8 cellular contexts compared by ENCODE assay signal in genomic region chr7:1137517-1138167, GRCh38. TPM values are rescaled to one million over a fixed set of nuclear protein-coding genes. Genes with fewer than 3 reads are reported as not detected.
DNase-seq lines count a peak whose midpoint lies in the region; ATAC-seq, FAIRE-seq and TF ChIP-seq lines count a peak whose summit lies in the region.

No MANE protein-coding gene starts in this region.

- H3K9me1 ChIP-seq in keratinocyte (ENCODE audit: control insufficient read depth, extremely low read depth, insufficient read depth, low read length), result no peaks in the 10 kb centered on the region

- DNase-seq in adipocyte (ENCODE audit: low read depth) (no peak), keratinocyte (ENCODE audit: low read depth, low spot score) (no peak), stomach (no peak), SHP77 treated with DMSO at 0.1 percent for 48 hours (lab: John Stamatoyannopoulos, UW) (no peak), medulla oblongata (ENCODE audit: extremely low spot score) (no peak)

- no peak for FAIRE-seq in keratinocyte (lab: Jason Lieb, UNC)

- TF ChIP-seq POLR2A in stomach (IDR thresholded peaks at IDR 0.05), result no peak

- H3K9me3 ChIP-seq in BLaER1, result peaks cover 5% of the 10 kb centered on the region; the same call in 1 of the 2 replicates
- H3K9me3 ChIP-seq in adipocyte (ENCODE audit: control insufficient read depth, low read length), result no peaks in the 10 kb centered on the region
- H3K9me3 ChIP-seq in keratinocyte (ENCODE audit: control insufficient read depth, low read depth, low read length), result no peaks in the 10 kb centered on the region
- no peaks in the 10 kb centered on the region for H3K9me3 ChIP-seq in stomach

- TF ChIP-seq CTCF in keratinocyte (optimal IDR thresholded peaks at IDR 0.05 in 1 of 3, IDR thresholded peaks at IDR 0.05 in 1 of 3, conservative IDR thresholded peaks at IDR 0.05 in 1 of 3; ENCODE audit: extremely low read depth in 1 of 3, insufficient read depth in 2 of 3, low read length in 3 of 3), result no peak
- TF ChIP-seq CTCF in stomach (IDR thresholded peaks at IDR 0.05), result no peak

- peak overlapping the region; percentile 98 for H3K4me2 ChIP-seq in BLaER1
- peak overlapping the region; percentile 81 for H3K4me2 ChIP-seq in keratinocyte (ENCODE audit: control insufficient read depth, extremely low read depth, insufficient read depth, low read depth, low read length)

- H3K4me3 ChIP-seq in BLaER1 (peak overlapping the region; percentile 88), adipocyte (ENCODE audit: low read length) (peak overlapping the region; percentile 97), keratinocyte (ENCODE audit: control insufficient read depth in 2 of 3, extremely low read depth in 1 of 3, insufficient read depth in 2 of 3, low read depth in 1 of 3, low read length in 3 of 3) (peak overlapping the region; percentile 78 to 92 (median 90)), stomach (peak overlapping the region; percentile 64 to 84 (median 77))

- peaks cover 46% of the 10 kb centered on the region for H3K4me1 ChIP-seq in BLaER1
- H3K4me1 ChIP-seq in adipocyte (ENCODE audit: control insufficient read depth, insufficient read depth, low read length), result peaks cover 19% of the 10 kb centered on the region
- peaks cover 9% of the 10 kb centered on the region for H3K4me1 ChIP-seq in keratinocyte (ENCODE audit: control insufficient read depth, extremely low read depth, insufficient read depth, low read length)
- H3K4me1 ChIP-seq in stomach, result peaks cover 15 to 24% (median 21%) of the 10 kb centered on the region in 4 donors

- peak; percentile 54 for ATAC-seq in GM19395 (IDR thresholded peaks at IDR 0.05; ENCODE audit: unreplicated experiment)
- peak; percentile 60 for ATAC-seq in HG03439 (IDR thresholded peaks at IDR 0.05; ENCODE audit: unreplicated experiment)

- intact Hi-C loops in stomach (cut with DNase I; ENCODE audit: low total_unique reads), result no loop called here

- no peak for TF ChIP-seq EP300 in stomach (IDR thresholded peaks at IDR 0.05)

- H4K20me1 ChIP-seq in BLaER1, result no peaks in the 10 kb centered on the region
- no peaks in the 10 kb centered on the region for H4K20me1 ChIP-seq in keratinocyte (ENCODE audit: control insufficient read depth, extremely low read depth, insufficient read depth, low read length)

- H3K9ac ChIP-seq in BLaER1 (peak overlapping the region; percentile 87), adipocyte (ENCODE audit: low read length) (peak overlapping the region; percentile 86), keratinocyte (ENCODE audit: control insufficient read depth, extremely low read depth, insufficient read depth, low read length) (peak overlapping the region; percentile 84)

- peaks cover 5% of the 10 kb centered on the region for H3K36me3 ChIP-seq in BLaER1
- H3K36me3 ChIP-seq in adipocyte (ENCODE audit: control insufficient read depth, insufficient read depth, low read length, severe bottlenecking), result no peaks in the 10 kb centered on the region
- H3K36me3 ChIP-seq in keratinocyte (ENCODE audit: control insufficient read depth in 2 of 2, extremely low read depth in 1 of 2, insufficient read depth in 2 of 2, low read length in 2 of 2), result peaks cover 0 to 2% of the 10 kb centered on the region in 2 experiments
- H3K36me3 ChIP-seq in stomach, result no peaks in the 10 kb centered on the region

- no peaks in the 10 kb centered on the region for H3K27me3 ChIP-seq in BLaER1
- H3K27me3 ChIP-seq in adipocyte (replicated peaks; ENCODE audit: control insufficient read depth, insufficient read depth, low read length), result no peaks in the 10 kb centered on the region
- H3K27me3 ChIP-seq in keratinocyte (ENCODE audit: control insufficient read depth, extremely low read depth, insufficient read depth, low read length), result no peaks in the 10 kb centered on the region
- H3K27me3 ChIP-seq in stomach, result no peaks in the 10 kb centered on the region

- dilution Hi-C loops in keratinocyte (cut with MboI; ENCODE audit: extremely low pct_ligation_motif_present, low sequenced_read_pairs), result no loop called here

- H3K27ac ChIP-seq in BLaER1 (peak overlapping the region; percentile 71), keratinocyte (ENCODE audit: control insufficient read depth, insufficient read depth, low read length) (peak overlapping the region; percentile 79), stomach (peak overlapping the region; percentile 82 to 93 (median 87))

- H3K79me2 ChIP-seq in keratinocyte (ENCODE audit: control insufficient read depth, insufficient read depth, low read length), result peaks cover 25% of the 10 kb centered on the region

- peak overlapping the region; percentile 64 for H2AFZ ChIP-seq in keratinocyte (ENCODE audit: control insufficient read depth, low read length)

- WGBS in stomach, 5 donors, result 5 to 23% (median 8%) methylated on average over 14 to 51 of the region's 51 CpGs

RNA-seq across cellular contexts. Expression of gene ZFAND2A, which starts 22.4 kb away (rescaled TPM):
- polyA plus RNA-seq in keratinocyte, result 25.5 to 31.1 TPM (median 27.5 TPM) in 3 replicates
- 24.6 TPM for polyA plus RNA-seq in keratinocyte (2011; ENCODE audit: low read depth)
- 27.1 and 38.3 TPM in 2 replicates for polyA plus RNA-seq in keratinocyte (2011; cell fraction: cytosol; rRNA removed)
- polyA plus RNA-seq in keratinocyte (2011; cell fraction: nucleus; rRNA removed), result 19.3 and 22.6 TPM in 2 replicates
- 17.8 and 34.0 TPM in 2 replicates for polyA plus RNA-seq in keratinocyte (2012; ENCODE audit: low replicate concordance)
- 11.2 to 16.9 TPM (median 11.2 TPM) in 3 replicates for polyA minus RNA-seq in keratinocyte
- 6.3 TPM for polyA minus RNA-seq in keratinocyte (2011; cell fraction: cytosol; rRNA and poly(A)+ RNA removed)
- polyA minus RNA-seq in keratinocyte (2011; cell fraction: nucleus; rRNA and poly(A)+ RNA removed), result 6.0 and 8.8 TPM in 2 replicates
- 10 to 100 TPM in 4 of 5 donors, under 1 TPM in 1; 0.89 to 44.9 (median 20.2) TPM for total RNA-seq in stomach
- polyA plus RNA-seq in stomach, result 10 to 100 TPM; 37.4 to 93.6 (median 53.1) TPM

RNA-seq across cellular contexts. Expression of gene GPER1, which starts 49.7 kb away (rescaled TPM):
- 0.05 to 0.21 TPM (median 0.08 TPM) in 3 replicates for polyA plus RNA-seq in keratinocyte
- not detected for polyA plus RNA-seq in keratinocyte (2011; ENCODE audit: low read depth)
- polyA plus RNA-seq in keratinocyte (2011; cell fraction: cytosol; rRNA removed), result 0.04 and 0.12 TPM in 2 replicates
- 0.09 and 0.13 TPM in 2 replicates for polyA plus RNA-seq in keratinocyte (2011; cell fraction: nucleus; rRNA removed)
- 0.10 and 0.39 TPM in 2 replicates for polyA plus RNA-seq in keratinocyte (2012; ENCODE audit: low replicate concordance)
- polyA minus RNA-seq in keratinocyte, result not detected in 3 replicates
- polyA minus RNA-seq in keratinocyte (2011; cell fraction: cytosol; rRNA and poly(A)+ RNA removed), result not detected
- not detected in 2 replicates for polyA minus RNA-seq in keratinocyte (2011; cell fraction: nucleus; rRNA and poly(A)+ RNA removed)
- 10 to 100 TPM in 2 of 5 donors, 1 to 10 TPM in 1, under 1 TPM in 1, not detected in 1; 0.58 to 18.3 (median 9.7) TPM for total RNA-seq in stomach
- polyA plus RNA-seq in stomach, result 10 to 100 TPM; 21.9 to 31.2 (median 26.0) TPM

Comparison
In these comparisons a context has a peak if more than half of its experiments do, and no peak if none do; other contexts are left out.
1. RNA of gene GPER1, which starts 49.7 kb away (polyA plus RNA-seq): 21.9 to 31.2 TPM in stomach; 0.04 to 0.39 TPM in keratinocyte; every median in the first group is over 10 times any median in the second.
2. Peak in every context shown above with its lines, with median percentiles within 50 percentile points of each other: H3K27ac ChIP-seq, H3K4me3 ChIP-seq and H3K9ac ChIP-seq.